In genomic region chr18:4017479-4017878, GRCh38 we compare ENCODE assay signal across 8 cellular contexts.
DNase-seq lines count a peak whose midpoint lies in the region; ATAC-seq and TF ChIP-seq lines count a peak whose summit lies in the region.

No MANE protein-coding gene starts in this region.

- H3K4me2 ChIP-seq in smooth muscle cell (no peak overlapping the region), osteoblast (ENCODE audit: insufficient read depth, low read length) (no peak overlapping the region)

- DNase-seq in SK-MEL-5 (ENCODE audit: low read depth, low spot score) (peak; percentile 60), smooth muscle cell (lab: John Stamatoyannopoulos, UW; ENCODE audit: unreplicated experiment) (no peak), SHP77 (lab: John Stamatoyannopoulos, UW) (no peak), medulla oblongata (ENCODE audit: extremely low spot score) (no peak), osteoblast (ENCODE audit: insufficient read length, low spot score, missing footprints) (no peak)

- H3K9me3 ChIP-seq in smooth muscle cell (replicated peaks; ENCODE audit: low read depth) (no peaks in the 10 kb centered on the region), osteoblast (ENCODE audit: low read depth, low read length) (no peaks in the 10 kb centered on the region)

- in situ Hi-C loops in SK-MEL-5 (cut with HindIII; ENCODE audit: low pct_unique_long_range_greater_than_20kb, low sequenced_read_pairs), result no loop called here

- H3K4me1 ChIP-seq in smooth muscle cell (ENCODE audit: low read depth) (no peaks in the 10 kb centered on the region), osteoblast (ENCODE audit: insufficient read depth, low read length) (no peaks in the 10 kb centered on the region)

- no peaks in the 10 kb centered on the region for H3K36me3 ChIP-seq in smooth muscle cell (ENCODE audit: low read depth)
- no peaks in the 10 kb centered on the region for H3K36me3 ChIP-seq in osteoblast (ENCODE audit: insufficient read depth, low read length)

- H3K4me3 ChIP-seq in smooth muscle cell (no peak overlapping the region), osteoblast (ENCODE audit: insufficient read depth, low read length) (no peak overlapping the region)

- ATAC-seq in GM18520 (IDR thresholded peaks at IDR 0.05; ENCODE audit: unreplicated experiment) (peak; percentile 69), HG03039 (IDR thresholded peaks at IDR 0.05; ENCODE audit: unreplicated experiment) (peak; percentile 70)

- TF ChIP-seq CTCF in 22Rv1 (IDR thresholded peaks at IDR 0.05) (peak; percentile 79), smooth muscle cell (IDR thresholded peaks at IDR 0.05; ENCODE audit: borderline replicate concordance, insufficient read depth, poor library complexity, severe bottlenecking) (peak; percentile 5), osteoblast (IDR thresholded peaks at IDR 0.05; ENCODE audit: extremely low read depth, low read depth, low read length) (no peak)

- H4K20me1 ChIP-seq in smooth muscle cell (ENCODE audit: low read depth) (no peaks in the 10 kb centered on the region), osteoblast (ENCODE audit: insufficient read depth, low read length) (no peaks in the 10 kb centered on the region)

- WGBS in smooth muscle cell (ENCODE audit: low lambda C conversion rate), result 49% methylated on average over 3 of the region's 3 CpGs

- H3K27me3 ChIP-seq in smooth muscle cell (ENCODE audit: low read depth) (no peaks in the 10 kb centered on the region), osteoblast (ENCODE audit: insufficient read depth, low read length) (no peaks in the 10 kb centered on the region)

- no peak overlapping the region for H3K9ac ChIP-seq in smooth muscle cell (ENCODE audit: low read depth)

- no peaks in the 10 kb centered on the region for H3F3A ChIP-seq in smooth muscle cell (ENCODE audit: low read depth)

- no peaks in the 10 kb centered on the region for H3K79me2 ChIP-seq in smooth muscle cell (ENCODE audit: low read depth)
- H3K79me2 ChIP-seq in osteoblast (ENCODE audit: insufficient read depth, low read length), result no peaks in the 10 kb centered on the region

- H3K27ac ChIP-seq in 22Rv1 (no peak overlapping the region), smooth muscle cell (ENCODE audit: low read depth) (no peak overlapping the region), osteoblast (ENCODE audit: low read depth, low read length) (no peak overlapping the region)

- H2AFZ ChIP-seq in smooth muscle cell (ENCODE audit: low read depth) (no peak overlapping the region), osteoblast (ENCODE audit: low read length) (no peak overlapping the region)
